Comparison of ENCODE assay signal across 17 cellular contexts in genomic region chr2:12498703-12499102, GRCh38.
DNase-seq lines count a peak whose midpoint lies in the region; ATAC-seq, FAIRE-seq and TF ChIP-seq lines count a peak whose summit lies in the region.
"Had no signal": no experiment of that assay in that cellular context is flagged by ENCODE, and none has a peak within 500 bp of the region (broad histone marks: within the 10 kb centered on the region; RNA-seq: fewer than 3 reads in every experiment).

No MANE protein-coding gene starts in this region.

- no peak overlapping the region for H4K91ac ChIP-seq in mesenchymal stem cell (ENCODE audit: low read length)

- no peak overlapping the region for H2AFZ ChIP-seq in mesenchymal stem cell (ENCODE audit: low read depth, low read length)

- TF ChIP-seq CTCF in bronchial epithelial cell (IDR thresholded peaks at IDR 0.05; ENCODE audit: insufficient read depth, low read length, severe bottlenecking) (no peak), Peyer's patch (IDR thresholded peaks at IDR 0.05) (no peak)

- POLR2A ChIA-PET in CD8-positive, alpha-beta memory T cell (lab: Charles Lee): no interaction called here

- no peak for FAIRE-seq in bronchial epithelial cell (lab: Jason Lieb, UNC)
- FAIRE-seq: D721Med had no signal

- peaks cover 0 to 3% (median 0%) of the 10 kb centered on the region in 5 donors for H3K9me3 Mint-ChIP-seq in CD8-positive, alpha-beta memory T cell

- no peak overlapping the region for H2AK5ac ChIP-seq in mesenchymal stem cell (ENCODE audit: low read length, severe bottlenecking)

- TF ChIP-seq POLR2A in Peyer's patch (IDR thresholded peaks at IDR 0.05): no peak

- no peaks in the 10 kb centered on the region for H3K79me1 ChIP-seq in mesenchymal stem cell (replicated peaks; ENCODE audit: low read length, poor library complexity, severe bottlenecking)

- H3K4me1 ChIP-seq in CD8-positive, alpha-beta memory T cell (ENCODE audit: insufficient read depth, low read length): peaks cover 88% of the 10 kb centered on the region
- H3K4me1 ChIP-seq in mesenchymal stem cell (ENCODE audit: control insufficient read depth, insufficient read depth, low read depth, low read length) (no peaks in the 10 kb centered on the region), Peyer's patch (no peaks in the 10 kb centered on the region)
- H3K4me1 ChIP-seq: colonic mucosa, psoas muscle had no signal

- peak overlapping the region in 1 of 2 experiments; percentile 34 for H3K18ac ChIP-seq in mesenchymal stem cell (ENCODE audit: low read depth in 1 of 2, low read length in 2 of 2)

- H3K27ac ChIP-seq in CD8-positive, alpha-beta memory T cell (ENCODE audit: low read depth, low read length): no peak overlapping the region
- H3K27ac ChIP-seq in mesenchymal stem cell (ENCODE audit: low read length, poor library complexity, severe bottlenecking): no peak overlapping the region
- no peak overlapping the region for H3K27ac ChIP-seq in Peyer's patch
- H3K27ac ChIP-seq: colonic mucosa, heart right ventricle, psoas muscle had no signal

- no peak overlapping the region for H3K14ac ChIP-seq in mesenchymal stem cell (ENCODE audit: low read length in 2 of 2)

- no peaks in the 10 kb centered on the region for H3K9me3 ChIP-seq in CD8-positive, alpha-beta memory T cell (ENCODE audit: low read length)
- H3K9me3 ChIP-seq in mesenchymal stem cell (ENCODE audit: control insufficient read depth, low read length): no peaks in the 10 kb centered on the region
- no peaks in the 10 kb centered on the region for H3K9me3 ChIP-seq in Peyer's patch
- H3K9me3 ChIP-seq: colonic mucosa, heart right ventricle, psoas muscle had no signal

- no peak overlapping the region for H3K4me2 ChIP-seq in mesenchymal stem cell (ENCODE audit: low read length, poor library complexity, severe bottlenecking)

- H3K9ac ChIP-seq in mesenchymal stem cell (ENCODE audit: low read length): no peak overlapping the region

- peaks cover 81 to 92% (median 89%) of the 10 kb centered on the region in 3 donors for H3K4me1 Mint-ChIP-seq in CD8-positive, alpha-beta memory T cell

- peaks cover 0 to 1% of the 10 kb centered on the region in 2 donors for H3K27me3 Mint-ChIP-seq in CD8-positive, alpha-beta memory T cell

- H3K36me3 Mint-ChIP-seq in CD8-positive, alpha-beta memory T cell: peaks cover 0 to 10% (median 4%) of the 10 kb centered on the region in 3 donors

- H2BK5ac ChIP-seq in mesenchymal stem cell (ENCODE audit: low read depth, low read length, poor library complexity, severe bottlenecking): no peak overlapping the region

- no peak overlapping the region for H3K4ac ChIP-seq in mesenchymal stem cell (ENCODE audit: low read depth in 1 of 2, low read length in 2 of 2)

- no peaks in the 10 kb centered on the region for H3K36me3 ChIP-seq in CD8-positive, alpha-beta memory T cell (ENCODE audit: insufficient read depth, low read length)
- no peaks in the 10 kb centered on the region for H3K36me3 ChIP-seq in bronchial epithelial cell (ENCODE audit: control insufficient read depth, insufficient read depth, low read length)
- no peaks in the 10 kb centered on the region for H3K36me3 ChIP-seq in mesenchymal stem cell (ENCODE audit: control insufficient read depth in 1 of 2, insufficient read depth in 2 of 2, low read depth in 1 of 2, low read length in 2 of 2)
- H3K36me3 ChIP-seq in Peyer's patch: no peaks in the 10 kb centered on the region
- H3K36me3 ChIP-seq: colonic mucosa, heart right ventricle had no signal

- 95% methylated on average over 1 of the region's 1 CpG for WGBS in mesenchymal stem cell

- no peak overlapping the region for H3K23ac ChIP-seq in mesenchymal stem cell (ENCODE audit: low read length in 2 of 2)

- peak overlapping the region; percentile 54 for H2BK15ac ChIP-seq in mesenchymal stem cell (ENCODE audit: low read depth, poor library complexity, severe bottlenecking)

- H4K8ac ChIP-seq in mesenchymal stem cell (ENCODE audit: low read length): no peak overlapping the region

- CTCF ChIA-PET in CD8-positive, alpha-beta memory T cell (lab: Charles Lee): interaction anchor here (1.1 to 1.5 kb wide), 3 partner anchors 8 to 16 kb away, joined by 3 to 4 read pairs (median 4); no protein-coding TSS in a partner anchor

- no peak overlapping the region for H2BK120ac ChIP-seq in mesenchymal stem cell (ENCODE audit: low read depth, low read length)

- H3K4me3 ChIP-seq in CD8-positive, alpha-beta memory T cell (ENCODE audit: low read length): no peak overlapping the region
- H3K4me3 ChIP-seq in bronchial epithelial cell (ENCODE audit: low read depth, low read length): no peak overlapping the region
- H3K4me3 ChIP-seq in mesenchymal stem cell (ENCODE audit: insufficient read depth in 1 of 2, low read depth in 1 of 2, low read length in 2 of 2): no peak overlapping the region
- H3K4me3 ChIP-seq in Peyer's patch: no peak overlapping the region
- H3K4me3 ChIP-seq: colonic mucosa, heart right ventricle, lung, psoas muscle had no signal

- peak overlapping the region in 6 of 7 donors; percentile 7 to 85 (median 66) for H3K4me3 Mint-ChIP-seq in CD8-positive, alpha-beta memory T cell

- H3K27me3 ChIP-seq in CD8-positive, alpha-beta memory T cell (ENCODE audit: insufficient read depth, low read length, poor library complexity, severe bottlenecking): no peaks in the 10 kb centered on the region
- no peaks in the 10 kb centered on the region for H3K27me3 ChIP-seq in bronchial epithelial cell (ENCODE audit: control insufficient read depth, insufficient read depth, low read length)
- no peaks in the 10 kb centered on the region for H3K27me3 ChIP-seq in mesenchymal stem cell (ENCODE audit: control insufficient read depth in 1 of 2, insufficient read depth in 1 of 2, low read length in 2 of 2)
- H3K27me3 ChIP-seq in Peyer's patch: no peaks in the 10 kb centered on the region
- H3K27me3 ChIP-seq: colonic mucosa, heart right ventricle had no signal

- ATAC-seq in GM21529 (IDR thresholded peaks at IDR 0.05; ENCODE audit: unreplicated experiment) (no peak), GM18873 (IDR thresholded peaks at IDR 0.05; ENCODE audit: low FRiP score, unreplicated experiment) (no peak)
- ATAC-seq: activated CD4-positive, CD25-positive, alpha-beta regulatory T cell treated with anti-CD3 and anti-CD28 coated beads, Interleukin-2, amount 50 U/mL, for 24 hours; Panc1 had no signal

- H3K27ac Mint-ChIP-seq in CD8-positive, alpha-beta memory T cell: peak overlapping the region; percentile 9 to 89 (median 82)

- no peak overlapping the region for H2BK12ac ChIP-seq in mesenchymal stem cell (ENCODE audit: low read length in 2 of 2)

- DNase-seq in CD8-positive, alpha-beta memory T cell: no peak
- DNase-seq in HT1080 (ENCODE audit: low read depth) (peak; percentile 84), bronchial epithelial cell (ENCODE audit: low read depth) (peak; percentile 46), mesenchymal stem cell (peak; percentile 56), DMS153 treated with DMSO at 0.1 percent for 48 hours (lab: John Stamatoyannopoulos, UW; ENCODE audit: unreplicated experiment) (no peak), Peyer's patch (no peak)
- DNase-seq: activated effector memory CD4-positive, alpha-beta T cell treated with Interleukin-2 at 50 U/mL for 16 hours; colonic mucosa; heart right ventricle; Karpas-422; psoas muscle had no signal

Comparison
In these comparisons a context has a peak if more than half of its experiments do, and no peak if none do; other contexts are left out.
1. DNase-seq: peak in HT1080 (single experiment), bronchial epithelial cell (single experiment) and mesenchymal stem cell (single experiment); none in CD8-positive, alpha-beta memory T cell (0 of 5), DMS153 treated with DMSO at 0.1 percent for 48 hours (single experiment) and Peyer's patch (0 of 3).